17 cellular contexts compared by ENCODE assay signal in genomic region chr16:86129541-86129940, GRCh38.
DNase-seq lines count a peak whose midpoint lies in the region; ATAC-seq, FAIRE-seq and TF ChIP-seq lines count a peak whose summit lies in the region.
"Had no signal": no experiment of that assay in that cellular context is flagged by ENCODE, and none has a peak within 500 bp of the region (broad histone marks: within the 10 kb centered on the region; RNA-seq: fewer than 3 reads in every experiment).

No MANE protein-coding gene starts in this region.

- no peaks in the 10 kb centered on the region for H3K9me3 Mint-ChIP-seq in activated naive CD4-positive, alpha-beta T cell treated with anti-CD3 and anti-CD28 coated beads, Interleukin-2, amount 50 U/mL, for 72 hours
- no peaks in the 10 kb centered on the region for H3K9me3 Mint-ChIP-seq in activated T-helper 1 cell treated with anti-CD3 and anti-CD28 coated beads, Interleukin-12 subunit alpha, Interleukin-12 subunit beta, Interleukin-2, Interleukin-4 antibody, amounts not matched to agents 30 ng/mL and 10 ng/mL and 1 ng/mL, durations not matched to agents 14 hours and 24 hours and 36 hours
- H3K9me3 Mint-ChIP-seq: CD8-positive, alpha-beta T cell had no signal

- DNase-seq in AG04450 (ENCODE audit: low read depth, low spot score) (peak; percentile 38), HTR-8/SVneo (ENCODE audit: insufficient read length, low spot score) (no peak), choroid plexus epithelial cell (ENCODE audit: low read depth) (peak; percentile 24), iris pigment epithelial cell (ENCODE audit: low read depth) (peak; percentile 31), lower leg skin (ENCODE audit: low spot score in 2 of 2) (no peak)
- DNase-seq in activated naive CD4-positive, alpha-beta T cell treated with anti-CD3 and anti-CD28 coated beads, Interleukin-2, amount 50 U/mL, for 72 hours (ENCODE audit: low spot score in 2 of 2) = no peak
- DNase-seq in activated T-helper 1 cell treated with anti-CD3 and anti-CD28 coated beads, Interleukin-12 subunit alpha, Interleukin-12 subunit beta, Interleukin-2, Interleukin-4 antibody, amounts not matched to agents 30 ng/mL and 10 ng/mL and 1 ng/mL, durations not matched to agents 14 hours and 24 hours and 36 hours (ENCODE audit: low spot score) = no peak
- DNase-seq: Calu3; CD8-positive, alpha-beta T cell had no signal

- H3K36me3 Mint-ChIP-seq in activated naive CD4-positive, alpha-beta T cell treated with anti-CD3 and anti-CD28 coated beads, Interleukin-2, amount 50 U/mL, for 72 hours = no peaks in the 10 kb centered on the region
- H3K36me3 Mint-ChIP-seq in activated T-helper 1 cell treated with anti-CD3 and anti-CD28 coated beads, Interleukin-12 subunit alpha, Interleukin-12 subunit beta, Interleukin-2, Interleukin-4 antibody, amounts not matched to agents 30 ng/mL and 10 ng/mL and 1 ng/mL, durations not matched to agents 14 hours and 24 hours and 36 hours (ENCODE audit: low read depth) = no peaks in the 10 kb centered on the region
- H3K36me3 Mint-ChIP-seq: CD8-positive, alpha-beta T cell had no signal

- no peak for TF ChIP-seq POLR2A in lower leg skin (IDR thresholded peaks at IDR 0.05)

- no peak overlapping the region for H3K4me3 Mint-ChIP-seq in activated T-helper 1 cell treated with anti-CD3 and anti-CD28 coated beads, Interleukin-12 subunit alpha, Interleukin-12 subunit beta, Interleukin-2, Interleukin-4 antibody, amounts not matched to agents 30 ng/mL and 10 ng/mL and 1 ng/mL, durations not matched to agents 14 hours and 24 hours and 36 hours
- H3K4me3 Mint-ChIP-seq: B cell; CD8-positive, alpha-beta T cell had no signal

- 20 to 23% methylated on average over 3 of the region's 3 CpGs for WGBS in lower leg skin, 2 donors

- no peak overlapping the region for H3K27ac Mint-ChIP-seq in activated naive CD4-positive, alpha-beta T cell treated with anti-CD3 and anti-CD28 coated beads, Interleukin-2, amount 50 U/mL, for 72 hours
- H3K27ac Mint-ChIP-seq in activated T-helper 1 cell treated with anti-CD3 and anti-CD28 coated beads, Interleukin-12 subunit alpha, Interleukin-12 subunit beta, Interleukin-2, Interleukin-4 antibody, amounts not matched to agents 30 ng/mL and 10 ng/mL and 1 ng/mL, durations not matched to agents 14 hours and 24 hours and 36 hours = no peak overlapping the region
- H3K27ac Mint-ChIP-seq: B cell; CD8-positive, alpha-beta T cell had no signal

- no peaks in the 10 kb centered on the region for H3K27me3 Mint-ChIP-seq in activated T-helper 1 cell treated with anti-CD3 and anti-CD28 coated beads, Interleukin-12 subunit alpha, Interleukin-12 subunit beta, Interleukin-2, Interleukin-4 antibody, amounts not matched to agents 30 ng/mL and 10 ng/mL and 1 ng/mL, durations not matched to agents 14 hours and 24 hours and 36 hours (ENCODE audit: insufficient read depth)

- H3K9me3 ChIP-seq in AG04450 (ENCODE audit: control insufficient read depth, insufficient read depth, low read length) = peaks cover 8% of the 10 kb centered on the region; the same call in 1 of the 2 replicates
- H3K9me3 ChIP-seq: A549; BLaER1 treated with 17β-estradiol and CSF1 and Interleukin-3, amounts not matched to agents 10 nM and 100 nM; HAP-1 had no signal

- POLR2A ChIA-PET in AG04450 (lab: Yijun Ruan, JAX) = no interaction called here

- intact Hi-C loops in lower leg skin (cut with DNase I; ENCODE audit: low total_unique reads) = no loop called here
- intact Hi-C loops in activated T-helper 1 cell treated with anti-CD3 and anti-CD28 coated beads, Interleukin-12 subunit alpha, Interleukin-12 subunit beta, Interleukin-2, Interleukin-4 antibody, amounts not matched to agents 30 ng/mL and 10 ng/mL and 1 ng/mL, durations not matched to agents 14 hours and 24 hours and 36 hours (cut with micrococcal nuclease) = no loop called here

- no peaks in the 10 kb centered on the region for H3K4me1 Mint-ChIP-seq in activated T-helper 1 cell treated with anti-CD3 and anti-CD28 coated beads, Interleukin-12 subunit alpha, Interleukin-12 subunit beta, Interleukin-2, Interleukin-4 antibody, amounts not matched to agents 30 ng/mL and 10 ng/mL and 1 ng/mL, durations not matched to agents 14 hours and 24 hours and 36 hours (ENCODE audit: low read depth)
- H3K4me1 Mint-ChIP-seq: B cell had no signal

- FAIRE-seq in HTR-8/SVneo (lab: Jason Lieb, UNC) = peak; percentile 52
- FAIRE-seq: A549, G401.6, GM12891, GM19239 had no signal

- no peak overlapping the region for H3K27ac ChIP-seq in AG04450 (ENCODE audit: low read depth, low read length)
- H3K27ac ChIP-seq: 22Rv1; A549; BLaER1 treated with 17β-estradiol and CSF1 and Interleukin-3, amounts not matched to agents 10 nM and 100 nM had no signal

- H3K4me3 ChIP-seq in AG04450 (ENCODE audit: low read depth, low read length) = no peak overlapping the region
- H3K4me3 ChIP-seq in choroid plexus epithelial cell (ENCODE audit: low read depth, low read length) = no peak overlapping the region
- no peak overlapping the region for H3K4me3 ChIP-seq in lower leg skin (ENCODE audit: low read depth, poor library complexity, severe bottlenecking)
- H3K4me3 ChIP-seq: A549; BLaER1 treated with 17β-estradiol and CSF1 and Interleukin-3, amounts not matched to agents 10 nM and 100 nM; HAP-1 had no signal

- no peak for ATAC-seq in activated naive CD4-positive, alpha-beta T cell treated with anti-CD3 and anti-CD28 coated beads, Interleukin-2, amount 50 U/mL, for 72 hours
- ATAC-seq: A549; CD8-positive, alpha-beta T cell had no signal

- CTCF ChIA-PET in AG04450 (lab: Charles Lee) = interaction anchor here (0.6 to 0.7 kb wide), 2 partner anchors 30 to 308 kb away, joined by 3 read pairs; no protein-coding TSS in a partner anchor

- TF ChIP-seq CTCF in AG04450 (IDR thresholded peaks at IDR 0.05; ENCODE audit: low read depth, low read length) = no peak
- no peak for TF ChIP-seq CTCF in choroid plexus epithelial cell (conservative IDR thresholded peaks at IDR 0.05; ENCODE audit: low read depth, low read length)
- TF ChIP-seq CTCF in lower leg skin (IDR thresholded peaks at IDR 0.05) = no peak

- H3K27me3 ChIP-seq in AG04450 (ENCODE audit: control insufficient read depth, insufficient read depth, low read length) = peaks cover under 1% of the 10 kb centered on the region
- H3K27me3 ChIP-seq: BLaER1 treated with 17β-estradiol and CSF1 and Interleukin-3, amounts not matched to agents 10 nM and 100 nM had no signal

Comparison
In these comparisons a context has a peak if more than half of its experiments do, and no peak if none do; other contexts are left out.
1. DNase-seq: peak in AG04450 (single experiment), choroid plexus epithelial cell (single experiment) and iris pigment epithelial cell (single experiment); none in HTR-8/SVneo (single experiment), lower leg skin (0 of 2), activated naive CD4-positive, alpha-beta T cell treated with anti-CD3 and anti-CD28 coated beads, Interleukin-2, amount 50 U/mL, for 72 hours (0 of 2) and activated T-helper 1 cell treated with anti-CD3 and anti-CD28 coated beads, Interleukin-12 subunit alpha, Interleukin-12 subunit beta, Interleukin-2, Interleukin-4 antibody, amounts not matched to agents 30 ng/mL and 10 ng/mL and 1 ng/mL, durations not matched to agents 14 hours and 24 hours and 36 hours (single experiment).